In the genomic region with DNA sequence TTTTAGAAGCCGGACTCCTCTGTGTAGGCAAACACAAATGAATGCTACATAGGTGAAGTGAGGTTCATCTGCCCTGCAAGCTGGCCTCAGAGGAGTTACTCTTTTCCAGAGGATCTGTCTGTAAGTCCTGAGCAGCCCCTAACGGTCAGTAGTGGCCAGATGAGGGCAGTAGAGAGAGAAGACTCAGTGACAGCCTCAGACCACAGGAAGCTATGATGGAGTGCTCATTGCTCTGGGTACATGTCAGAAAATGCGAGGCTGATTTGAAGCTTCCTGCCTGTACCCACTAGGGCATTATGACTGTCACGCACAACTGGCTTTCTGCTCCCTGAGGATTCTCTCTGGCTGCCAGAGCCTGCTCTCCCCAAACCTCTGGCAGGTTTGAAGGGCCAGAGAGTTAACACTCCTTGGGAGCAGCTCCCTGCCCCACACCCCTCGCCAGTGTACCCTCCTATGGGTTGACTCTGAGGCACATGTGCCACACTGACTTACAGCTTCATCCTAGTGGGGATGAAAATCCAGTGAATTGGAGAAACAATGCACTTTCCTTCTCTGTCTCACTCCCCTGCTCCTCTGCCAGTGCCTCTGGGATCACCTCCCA, we compare ENCODE assay signal across 8 cellular contexts.
DNase-seq lines count a peak whose midpoint lies in the region; ATAC-seq and TF ChIP-seq lines count a peak whose summit lies in the region.

No MANE protein-coding gene starts in this region.

- ATAC-seq in GM19397 (IDR thresholded peaks at IDR 0.05; ENCODE audit: unreplicated experiment) (peak; percentile 88), HG03175 (IDR thresholded peaks at IDR 0.05; ENCODE audit: unreplicated experiment) (peak; percentile 95), esophagus mucosa (peak; percentile 29), T-helper 17 cell (no peak)

- POLR2A ChIA-PET in OCI-LY7 (lab: Charles Lee), result no interaction called here

- H3K4me1 Mint-ChIP-seq in T-helper 17 cell, result no peaks in the 10 kb centered on the region

- no peaks in the 10 kb centered on the region for H4K20me1 ChIP-seq in OCI-LY7 (ENCODE audit: insufficient read depth, low read length)

- H3K36me3 Mint-ChIP-seq in T-helper 17 cell (ENCODE audit: low read depth), result no peaks in the 10 kb centered on the region

- BruUV-seq in OCI-LY7 (replicated peaks; lab: Mats Ljungman, UMichigan), result no TSS peak

- TF ChIP-seq CTCF in GM12872 (IDR thresholded peaks at IDR 0.05; ENCODE audit: insufficient read depth, low read depth, low read length) (peak; percentile 71), OCI-LY7 (conservative IDR thresholded peaks at IDR 0.05; ENCODE audit: low read length) (peak; percentile 60)

- DNase-seq in OCI-LY7 (ENCODE audit: low spot score) (peak; percentile 45), retina (peak; percentile 65), occipital lobe (lab: John Stamatoyannopoulos, UW) (no peak), T-helper 17 cell (no peak)

- no peaks in the 10 kb centered on the region for H3K4me1 ChIP-seq in OCI-LY7 (ENCODE audit: insufficient read depth, low read length, poor library complexity, severe bottlenecking)

- intact Hi-C loops in OCI-LY7 (cut with micrococcal nuclease; ENCODE audit: unreplicated experiment), result loop anchor here (5.0 kb wide), 1 partner anchor 1198 kb away; no protein-coding TSS in a partner anchor

- no peak overlapping the region for H3K4me3 ChIP-seq in OCI-LY7 (ENCODE audit: low read depth, low read length, poor library complexity, severe bottlenecking)

- H3K9me3 ChIP-seq in OCI-LY7 (ENCODE audit: low read length), result no peaks in the 10 kb centered on the region
- H3K9me3 ChIP-seq in T-helper 17 cell (ENCODE audit: control insufficient read depth, low read length, poor library complexity, severe bottlenecking), result peaks cover 4% of the 10 kb centered on the region

- H3K4me2 ChIP-seq in OCI-LY7 (ENCODE audit: low read length), result no peak overlapping the region

- CTCF ChIA-PET in OCI-LY7 (lab: Charles Lee; ENCODE audit: unreplicated experiment), result no interaction called here

- H3K27ac Mint-ChIP-seq in T-helper 17 cell, result no peak overlapping the region

- no peaks in the 10 kb centered on the region for H3K9me2 ChIP-seq in OCI-LY7 (ENCODE audit: insufficient read depth, low read length)

- no peak overlapping the region for H2AFZ ChIP-seq in OCI-LY7 (ENCODE audit: low read length)

- no peaks in the 10 kb centered on the region for H3K27me3 Mint-ChIP-seq in T-helper 17 cell

- no peak overlapping the region for H3K4me3 Mint-ChIP-seq in T-helper 17 cell

- no peaks in the 10 kb centered on the region for H3K36me3 ChIP-seq in OCI-LY7 (ENCODE audit: insufficient read depth, low read length)

- no peaks in the 10 kb centered on the region for H3K79me2 ChIP-seq in OCI-LY7 (ENCODE audit: insufficient read depth, low read depth, low read length)

- H3K27ac ChIP-seq in OCI-LY7 (ENCODE audit: low read depth, low read length, poor library complexity, severe bottlenecking), result no peak overlapping the region

Comparison
In these comparisons a context has a peak if more than half of its experiments do, and no peak if none do; other contexts are left out.
1. DNase-seq: peak in OCI-LY7 (single experiment) and retina (single experiment); none in occipital lobe (single experiment) and T-helper 17 cell (0 of 3).